Comparison of ENCODE assay signal across 13 cellular contexts in the genomic region with DNA sequence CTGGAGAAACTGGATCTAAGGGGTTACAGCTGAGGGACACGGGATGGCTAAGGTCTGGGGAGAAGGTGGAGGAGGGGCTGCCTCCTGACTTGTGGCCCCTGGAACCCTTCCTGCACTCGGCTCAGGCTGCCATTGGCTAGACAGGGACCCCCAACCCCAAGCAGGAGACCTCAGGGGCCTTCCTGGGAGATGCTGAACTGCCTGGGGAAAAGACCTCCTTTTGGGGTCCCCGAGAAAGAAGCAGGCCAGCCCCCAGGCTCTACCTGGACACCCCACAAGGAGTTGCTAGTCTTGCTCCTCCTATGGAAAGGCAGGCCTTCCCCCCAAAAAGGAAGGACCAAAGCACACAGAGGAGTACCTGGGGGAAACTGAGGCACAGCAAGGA. TPM values are rescaled to one million over a fixed set of nuclear protein-coding genes. Genes with fewer than 3 reads are reported as not detected.
DNase-seq lines count a peak whose midpoint lies in the region; ATAC-seq, FAIRE-seq and TF ChIP-seq lines count a peak whose summit lies in the region.
"Had no signal": no experiment of that assay in that cellular context is flagged by ENCODE, and none has a peak within 500 bp of the region (broad histone marks: within the 10 kb centered on the region; RNA-seq: fewer than 3 reads in every experiment).

No MANE protein-coding gene starts in this region.

- H3K4ac ChIP-seq in trophoblast cell (ENCODE audit: low read depth, low read length): peak overlapping the region; percentile 21

- no peaks in the 10 kb centered on the region for H3K36me3 Mint-ChIP-seq in activated CD4-positive, alpha-beta memory T cell treated with anti-CD3 and anti-CD28 coated beads for 36 hours
- H3K36me3 Mint-ChIP-seq: CD4-positive, alpha-beta memory T cell had no signal

- peaks cover 12% of the 10 kb centered on the region for H3K79me1 ChIP-seq in trophoblast cell (ENCODE audit: low read length)

- no peak overlapping the region for H3K18ac ChIP-seq in trophoblast cell (ENCODE audit: low read length)

- TF ChIP-seq CTCF in PC-3 (conservative IDR thresholded peaks at IDR 0.05; ENCODE audit: low read depth, low read length): no peak
- TF ChIP-seq CTCF in keratinocyte (optimal IDR thresholded peaks at IDR 0.05 in 1 of 3, IDR thresholded peaks at IDR 0.05 in 1 of 3, conservative IDR thresholded peaks at IDR 0.05 in 1 of 3; ENCODE audit: extremely low read depth in 1 of 3, insufficient read depth in 2 of 3, low read length in 3 of 3): no peak
- TF ChIP-seq CTCF in omental fat pad (IDR thresholded peaks at IDR 0.05): no peak

- H4K12ac ChIP-seq in trophoblast cell (ENCODE audit: low read depth, low read length): no peak overlapping the region

- H4K8ac ChIP-seq in trophoblast cell (ENCODE audit: low read depth, low read length): no peak overlapping the region

- H3K79me2 ChIP-seq in PC-3 (ENCODE audit: low read length): no peaks in the 10 kb centered on the region
- H3K79me2 ChIP-seq in keratinocyte (ENCODE audit: control insufficient read depth, insufficient read depth, low read length): no peaks in the 10 kb centered on the region
- peaks cover 2% of the 10 kb centered on the region for H3K79me2 ChIP-seq in trophoblast cell (ENCODE audit: control insufficient read depth, insufficient read depth, low read length, poor library complexity)

- H3K4me3 ChIP-seq in PC-3 (ENCODE audit: low read length) (no peak overlapping the region), keratinocyte (ENCODE audit: control insufficient read depth in 2 of 3, extremely low read depth in 1 of 3, insufficient read depth in 2 of 3, low read depth in 1 of 3, low read length in 3 of 3) (no peak overlapping the region), trophoblast cell (ENCODE audit: low read depth, low read length) (no peak overlapping the region)
- H3K4me3 ChIP-seq: A549, GM12878 had no signal

- no peaks in the 10 kb centered on the region for H3K4me1 Mint-ChIP-seq in activated CD4-positive, alpha-beta memory T cell treated with anti-CD3 and anti-CD28 coated beads for 36 hours (ENCODE audit: low read depth)
- H3K4me1 Mint-ChIP-seq: CD4-positive, alpha-beta memory T cell had no signal

- peak overlapping the region; percentile 44 for H2BK120ac ChIP-seq in trophoblast cell (ENCODE audit: insufficient read depth, low read length, poor library complexity)

- CTCF ChIA-PET in PC-3 (lab: Charles Lee): no interaction called here
- CTCF ChIA-PET in activated CD4-positive, alpha-beta memory T cell treated with anti-CD3 and anti-CD28 coated beads for 36 hours (lab: Charles Lee): no interaction called here

- peaks cover 2% of the 10 kb centered on the region for H3K9me1 ChIP-seq in keratinocyte (ENCODE audit: control insufficient read depth, extremely low read depth, insufficient read depth, low read length)

- intact Hi-C loops in PC-3 (cut with micrococcal nuclease): no loop called here
- intact Hi-C loops in activated CD4-positive, alpha-beta memory T cell treated with anti-CD3 and anti-CD28 coated beads for 36 hours (cut with micrococcal nuclease): no loop called here

- H3K14ac ChIP-seq in trophoblast cell (ENCODE audit: low read length): peak overlapping the region; percentile 13

- no peaks in the 10 kb centered on the region for H3F3A ChIP-seq in PC-3 (ENCODE audit: low read length, unreplicated experiment)

- H3K4me2 ChIP-seq in PC-3 (ENCODE audit: low read length) (peak overlapping the region; percentile 51; the same call in 1 of the 2 replicates), keratinocyte (ENCODE audit: control insufficient read depth, extremely low read depth, insufficient read depth, low read depth, low read length) (peak overlapping the region; percentile 35), trophoblast cell (ENCODE audit: low read length) (no peak overlapping the region)
- H3K4me2 ChIP-seq: A549 had no signal

- H4K20me1 ChIP-seq in PC-3 (ENCODE audit: low read length): no peaks in the 10 kb centered on the region
- H4K20me1 ChIP-seq in keratinocyte (ENCODE audit: control insufficient read depth, extremely low read depth, insufficient read depth, low read length): no peaks in the 10 kb centered on the region

- no peak overlapping the region for H3K27ac Mint-ChIP-seq in activated CD4-positive, alpha-beta memory T cell treated with anti-CD3 and anti-CD28 coated beads for 36 hours
- H3K27ac Mint-ChIP-seq: CD4-positive, alpha-beta memory T cell had no signal

- H3K27me3 Mint-ChIP-seq in activated CD4-positive, alpha-beta memory T cell treated with anti-CD3 and anti-CD28 coated beads for 36 hours: peaks cover 24% of the 10 kb centered on the region

- H3K27ac ChIP-seq in PC-3 (ENCODE audit: low read length) (no peak overlapping the region), keratinocyte (ENCODE audit: control insufficient read depth, insufficient read depth, low read length) (no peak overlapping the region), trophoblast cell (ENCODE audit: low read depth, low read length) (no peak overlapping the region)
- H3K27ac ChIP-seq: A549 had no signal

- H2AK5ac ChIP-seq in trophoblast cell (ENCODE audit: low read length): peak overlapping the region; percentile 45

- no peaks in the 10 kb centered on the region for H3K9me3 Mint-ChIP-seq in activated CD4-positive, alpha-beta memory T cell treated with anti-CD3 and anti-CD28 coated beads for 36 hours
- H3K9me3 Mint-ChIP-seq: CD4-positive, alpha-beta memory T cell had no signal

- POLR2A ChIA-PET in PC-3 (lab: Charles Lee; ENCODE audit: unreplicated experiment): no interaction called here
- POLR2A ChIA-PET in activated CD4-positive, alpha-beta memory T cell treated with anti-CD3 and anti-CD28 coated beads for 36 hours (lab: Charles Lee): no interaction called here

- H3K9me2 ChIP-seq in PC-3 (replicated peaks; ENCODE audit: low read length): no peaks in the 10 kb centered on the region

- WGBS in trophoblast cell (ENCODE audit: extremely low coverage, insufficient coverage, insufficient read length): no CpG with 5 or more reads among the region's 3 CpGs

- H3K9me3 ChIP-seq in PC-3 (ENCODE audit: low read length) (no peaks in the 10 kb centered on the region), keratinocyte (ENCODE audit: control insufficient read depth, low read depth, low read length) (no peaks in the 10 kb centered on the region), trophoblast cell (ENCODE audit: insufficient read depth, low read depth, low read length) (peaks cover 7% of the 10 kb centered on the region)
- H3K9me3 ChIP-seq: A549, BE2C had no signal

- H3K4me3 Mint-ChIP-seq in activated CD4-positive, alpha-beta memory T cell treated with anti-CD3 and anti-CD28 coated beads for 36 hours: no peak overlapping the region
- H3K4me3 Mint-ChIP-seq: CD4-positive, alpha-beta memory T cell had no signal

- FAIRE-seq in HTR-8/SVneo (lab: Jason Lieb, UNC) (peak; percentile 31), keratinocyte (lab: Jason Lieb, UNC) (no peak)
- FAIRE-seq: A549, GM12878 had no signal

- H3K4me1 ChIP-seq in PC-3 (ENCODE audit: insufficient read depth, low read length): peaks cover 11% of the 10 kb centered on the region
- H3K4me1 ChIP-seq in keratinocyte (ENCODE audit: control insufficient read depth, extremely low read depth, insufficient read depth, low read length): peaks cover 40% of the 10 kb centered on the region
- peaks cover 27 to 33% of the 10 kb centered on the region in 2 experiments for H3K4me1 ChIP-seq in trophoblast cell (ENCODE audit: control insufficient read depth in 1 of 2, insufficient read depth in 2 of 2, low read length in 2 of 2)
- H3K4me1 ChIP-seq: BE2C had no signal

- H3K36me3 ChIP-seq in PC-3 (ENCODE audit: low read depth, low read length): no peaks in the 10 kb centered on the region
- no peaks in the 10 kb centered on the region for H3K36me3 ChIP-seq in keratinocyte (ENCODE audit: control insufficient read depth in 2 of 2, extremely low read depth in 1 of 2, insufficient read depth in 2 of 2, low read length in 2 of 2)
- peaks cover 0 to 2% of the 10 kb centered on the region in 2 experiments for H3K36me3 ChIP-seq in trophoblast cell (ENCODE audit: control insufficient read depth in 1 of 2, insufficient read depth in 2 of 2, low read length in 2 of 2)
- H3K36me3 ChIP-seq: BE2C had no signal

- H3K23ac ChIP-seq in trophoblast cell (ENCODE audit: low read length): no peak overlapping the region

- H4K91ac ChIP-seq in trophoblast cell (ENCODE audit: low read depth, low read length): peak overlapping the region; percentile 69

- H2BK12ac ChIP-seq in trophoblast cell (ENCODE audit: low read length): peak overlapping the region; percentile 5

- ATAC-seq in PC-3 (no peak), omental fat pad (ENCODE audit: low FRiP score) (no peak)
- ATAC-seq: A549, GM12878 had no signal

- H3K9ac ChIP-seq in PC-3 (ENCODE audit: low read length): no peak overlapping the region
- no peak overlapping the region for H3K9ac ChIP-seq in keratinocyte (ENCODE audit: control insufficient read depth, extremely low read depth, insufficient read depth, low read length)
- no peak overlapping the region for H3K9ac ChIP-seq in trophoblast cell (ENCODE audit: low read length)

- no TSS peak for BruUV-seq in PC-3 (replicated peaks; lab: Mats Ljungman, UMichigan)

- no peak for DNase-seq in HTR-8/SVneo (ENCODE audit: insufficient read length, low spot score)
- no peak for DNase-seq in PC-3
- DNase-seq in keratinocyte (ENCODE audit: low read depth, low spot score): no peak
- DNase-seq in trophoblast cell: no peak
- DNase-seq in NCI-H2107 treated with DMSO at 0.1 percent for 48 hours (lab: John Stamatoyannopoulos, UW; ENCODE audit: unreplicated experiment): no peak
- DNase-seq in activated CD4-positive, alpha-beta memory T cell treated with anti-CD3 and anti-CD28 coated beads for 36 hours: no peak
- DNase-seq in omental fat pad (ENCODE audit: low spot score): no peak
- DNase-seq: BE2C; CD4-positive, alpha-beta memory T cell; DMS79; HCEC 1CT had no signal

- dilution Hi-C loops in keratinocyte (cut with MboI; ENCODE audit: extremely low pct_ligation_motif_present, low sequenced_read_pairs): no loop called here

- no peak overlapping the region for H2AFZ ChIP-seq in PC-3 (ENCODE audit: low read length)
- no peak overlapping the region for H2AFZ ChIP-seq in keratinocyte (ENCODE audit: control insufficient read depth, low read length)
- H2AFZ ChIP-seq in trophoblast cell (ENCODE audit: insufficient read depth, low read length, poor library complexity): no peak overlapping the region

- no peak overlapping the region for H2BK5ac ChIP-seq in trophoblast cell (ENCODE audit: low read depth, low read length, poor library complexity)

- H3K27me3 ChIP-seq in PC-3 (ENCODE audit: low read length) (no peaks in the 10 kb centered on the region), keratinocyte (ENCODE audit: control insufficient read depth, extremely low read depth, insufficient read depth, low read length) (no peaks in the 10 kb centered on the region), trophoblast cell (ENCODE audit: insufficient read depth, low read length) (no peaks in the 10 kb centered on the region)
- H3K27me3 ChIP-seq: BE2C had no signal

RNA-seq across cellular contexts. Expression of a gene that starts 10.1 kb away (rescaled TPM):
- total RNA-seq in PC-3 (2014; rRNA removed) (30.2 and 39.3 TPM in 2 replicates), omental fat pad (100 to 1,000 TPM in 1 of 4 donors, 10 to 100 TPM in 3; 79.6 to 179 (median 88.2) TPM)
- polyA plus RNA-seq in keratinocyte: 15.4 to 25.5 TPM (median 21.7 TPM) in 3 replicates
- polyA plus RNA-seq in keratinocyte (2011; ENCODE audit: low read depth): 2.5 TPM
- 14.0 and 34.1 TPM in 2 replicates for polyA plus RNA-seq in keratinocyte (2011; cell fraction: cytosol; rRNA removed)
- polyA plus RNA-seq in keratinocyte (2011; cell fraction: nucleus; rRNA removed): 23.1 and 31.0 TPM in 2 replicates
- 17.4 and 28.3 TPM in 2 replicates for polyA plus RNA-seq in keratinocyte (2012; ENCODE audit: low replicate concordance)
- 13.9 to 21.0 TPM (median 16.8 TPM) in 3 replicates for polyA minus RNA-seq in keratinocyte
- polyA minus RNA-seq in keratinocyte (2011; cell fraction: cytosol; rRNA and poly(A)+ RNA removed): 45.8 TPM
- polyA minus RNA-seq in keratinocyte (2011; cell fraction: nucleus; rRNA and poly(A)+ RNA removed): 13.7 and 14.2 TPM in 2 replicates
- 46.7 and 48.1 TPM in 2 replicates for polyA plus RNA-seq in trophoblast cell (2013)
- under 1 TPM; 0.07 to 0.10 TPM for total RNA-seq in activated CD4-positive, alpha-beta memory T cell treated with anti-CD3 and anti-CD28 coated beads for 36 hours
- total RNA-seq: CD4-positive, alpha-beta memory T cell had no signal
- polyA plus RNA-seq: CD4-positive, alpha-beta memory T cell had no signal

RNA-seq across cellular contexts. Expression of a gene that starts 40.1 kb away (rescaled TPM):
- total RNA-seq in PC-3 (2014; rRNA removed): 198 and 245 TPM in 2 replicates
- polyA plus RNA-seq in keratinocyte: 237 to 339 TPM (median 242 TPM) in 3 replicates
- 66.7 TPM for polyA plus RNA-seq in keratinocyte (2011; ENCODE audit: low read depth)
- polyA plus RNA-seq in keratinocyte (2011; cell fraction: cytosol; rRNA removed): 239 and 299 TPM in 2 replicates
- polyA plus RNA-seq in keratinocyte (2011; cell fraction: nucleus; rRNA removed): 460 and 595 TPM in 2 replicates
- 113 and 131 TPM in 2 replicates for polyA plus RNA-seq in keratinocyte (2012; ENCODE audit: low replicate concordance)
- 291 to 647 TPM (median 368 TPM) in 3 replicates for polyA minus RNA-seq in keratinocyte
- 146 TPM for polyA minus RNA-seq in keratinocyte (2011; cell fraction: cytosol; rRNA and poly(A)+ RNA removed)
- 112 and 126 TPM in 2 replicates for polyA minus RNA-seq in keratinocyte (2011; cell fraction: nucleus; rRNA and poly(A)+ RNA removed)
- polyA plus RNA-seq in trophoblast cell (2013): 96.3 and 98.3 TPM in 2 replicates
- total RNA-seq in activated CD4-positive, alpha-beta memory T cell treated with anti-CD3 and anti-CD28 coated beads for 36 hours: 10 to 100 TPM; 97.9 to 99.1 TPM
- 100 to 1,000 TPM; 103 to 175 (median 126) TPM for total RNA-seq in omental fat pad

Comparison
In these comparisons a context has a peak if more than half of its experiments do, and no peak if none do; other contexts are left out.
1. RNA of a gene that starts 10.1 kb away (total RNA-seq): 79.6 to 179 TPM in omental fat pad and 30.2 to 39.3 TPM in PC-3; 0.07 to 0.10 TPM in activated CD4-positive, alpha-beta memory T cell treated with anti-CD3 and anti-CD28 coated beads for 36 hours; every median in the first group is over 10 times any median in the second.